ENCODE assay signal across 24 cellular contexts in genomic region chr6:150175611-150176151, GRCh38. TPM values are rescaled to one million over a fixed set of nuclear protein-coding genes. Genes with fewer than 3 reads are reported as not detected.
DNase-seq lines count a peak whose midpoint lies in the region; ATAC-seq lines count a peak whose summit lies in the region.
"Had no signal": no experiment of that assay in that cellular context is flagged by ENCODE, and none has a peak within 500 bp of the region (broad histone marks: within the 10 kb centered on the region; RNA-seq: fewer than 3 reads in every experiment).

No MANE protein-coding gene starts in this region.

- no peaks in the 10 kb centered on the region for H3K27me3 ChIP-seq in mucosa of rectum (ENCODE audit: control insufficient read depth in 2 of 2, insufficient read depth in 2 of 2, low read length in 2 of 2)
- H3K27me3 ChIP-seq: dorsolateral prefrontal cortex had no signal

- H3K4me1 ChIP-seq in mucosa of rectum (ENCODE audit: control insufficient read depth in 2 of 2, insufficient read depth in 2 of 2, low read length in 2 of 2) = peaks cover 31 to 35% of the 10 kb centered on the region in 2 donors
- H3K4me1 ChIP-seq: parathyroid adenoma had no signal

- peak overlapping the region in 1 of 2 donors; percentile 9 for H3K9ac ChIP-seq in mucosa of rectum (ENCODE audit: low read depth in 1 of 2, low read length in 2 of 2)
- H3K9ac ChIP-seq: parathyroid adenoma had no signal

- ATAC-seq in esophagus mucosa (peak; percentile 35), GM19455 (IDR thresholded peaks at IDR 0.05; ENCODE audit: unreplicated experiment) (no peak)
- ATAC-seq: natural killer cell treated with Interleukin-12 subunit alpha and Interleukin-12 subunit beta and Interleukin-15 and Interleukin-18, amount 100 ng/mL, for 72 hours; PC-3; T-helper 17 cell had no signal

- DNase-seq in NCI-H187 (lab: John Stamatoyannopoulos, UW) (peak; percentile 36 to 75), NCI-H69 (lab: John Stamatoyannopoulos, UW) (peak; percentile 79), cerebellum (ENCODE audit: low spot score) (no peak), NCI-H510A (lab: John Stamatoyannopoulos, UW) (no peak), D341Med (ENCODE audit: low spot score) (no peak)
- DNase-seq: activated CD8-positive, alpha-beta memory T cell treated with anti-CD3 and anti-CD28 coated beads, Interleukin-2, amount 50 U/mL, for 48 hours; CD4-positive, CD25-positive, alpha-beta regulatory T cell; DMS153; erythroblast; GF-D8; GOT3; NCI-H2227 treated with DMSO at 0.1 percent for 48 hours; NCI-H82; PC-3; stimulated activated naive CD4-positive, alpha-beta T cell; T-helper 17 cell; WERI-Rb-1 had no signal

- H3K4me3 ChIP-seq in mucosa of rectum (ENCODE audit: low read length in 2 of 2) = no peak overlapping the region
- H3K4me3 ChIP-seq: dorsolateral prefrontal cortex had no signal

- H3K27ac ChIP-seq in mucosa of rectum (ENCODE audit: low read depth in 2 of 2, low read length in 2 of 2) = peak overlapping the region; percentile 88 to 92
- H3K27ac ChIP-seq: dorsolateral prefrontal cortex, HL-60, parathyroid adenoma, WERI-Rb-1 had no signal

- no peaks in the 10 kb centered on the region for H3K36me3 ChIP-seq in mucosa of rectum (ENCODE audit: control insufficient read depth in 2 of 2, insufficient read depth in 2 of 2, low read length in 2 of 2)
- H3K36me3 ChIP-seq: WERI-Rb-1 had no signal

- H3K9me3 ChIP-seq in mucosa of rectum (ENCODE audit: control insufficient read depth in 2 of 2, low read length in 2 of 2) = no peaks in the 10 kb centered on the region

RNA-seq across cellular contexts. Expression of gene PPP1R14C, which starts 32.8 kb away (rescaled TPM):
- total RNA-seq in esophagus mucosa (36.0 TPM), cerebellum (30.2 TPM)
- total RNA-seq: CD4-positive, CD25-positive, alpha-beta regulatory T cell; T-helper 17 cell had no signal

Comparison
In these comparisons a context has a peak if more than half of its experiments do, and no peak if none do; other contexts are left out.
1. DNase-seq: peak in NCI-H187 (2 of 2) and NCI-H69 (single experiment); none in cerebellum (single experiment), NCI-H510A (single experiment) and D341Med (single experiment).